Comparison of ENCODE assay signal across 1 cellular context in the genomic region with DNA sequence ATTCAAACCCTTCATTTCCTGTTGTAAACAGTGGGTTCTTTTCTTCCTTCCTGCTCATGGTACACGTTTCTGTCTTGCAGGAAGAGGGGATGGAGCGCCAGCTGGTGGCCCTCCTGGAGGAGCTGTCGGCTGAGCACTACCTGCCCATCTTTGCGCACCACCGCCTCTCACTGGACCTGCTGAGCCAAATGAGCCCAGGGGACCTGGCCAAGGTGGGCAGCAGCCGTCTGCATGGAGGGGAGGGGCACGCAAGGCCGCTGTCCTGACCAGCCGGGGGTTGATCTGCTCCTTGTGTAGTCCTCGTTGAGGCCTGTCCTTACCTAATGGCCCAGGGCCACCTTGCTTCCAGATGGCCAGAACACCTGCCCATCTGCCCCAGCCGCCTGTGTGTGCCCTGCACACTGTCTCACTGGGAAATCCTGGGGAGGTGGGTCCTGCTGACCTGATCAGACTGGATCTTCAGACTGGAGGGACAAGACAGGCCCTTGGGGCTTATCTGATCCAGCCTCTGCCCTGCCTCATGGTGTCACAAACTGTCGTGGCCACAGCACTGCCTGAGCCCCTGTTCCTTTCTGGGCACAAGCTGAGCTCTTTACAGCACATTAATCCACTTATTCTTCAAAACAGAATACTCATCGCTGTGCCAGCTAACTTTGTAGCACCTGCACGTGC.
TF ChIP-seq lines count a peak whose summit lies in the region.

No MANE protein-coding gene starts in this region.

TF ChIP-seq in SK-N-SH, 30 proteins besides CTCF, POLR2A, EP300 and RAD21:
- TF ChIP-seq, protein P1, sequence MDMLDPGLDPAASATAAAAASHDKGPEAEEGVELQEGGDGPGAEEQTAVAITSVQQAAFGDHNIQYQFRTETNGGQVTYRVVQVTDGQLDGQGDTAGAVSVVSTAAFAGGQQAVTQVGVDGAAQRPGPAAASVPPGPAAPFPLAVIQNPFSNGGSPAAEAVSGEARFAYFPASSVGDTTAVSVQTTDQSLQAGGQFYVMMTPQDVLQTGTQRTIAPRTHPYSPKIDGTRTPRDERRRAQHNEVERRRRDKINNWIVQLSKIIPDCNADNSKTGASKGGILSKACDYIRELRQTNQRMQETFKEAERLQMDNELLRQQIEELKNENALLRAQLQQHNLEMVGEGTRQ (IDR thresholded peaks at IDR 0.05; ENCODE audit: borderline replicate concordance, low read depth, low read length): no peak
- peak; percentile 10; the same call in 1 of the 2 replicates for TF ChIP-seq POLR2AphosphoS5 (IDR thresholded peaks at IDR 0.05; ENCODE audit: low read depth, low read length)
- no peak for TF ChIP-seq SMC3 (IDR thresholded peaks at IDR 0.05; ENCODE audit: low read depth, low read length)
